Comparison of ENCODE assay signal across 26 cellular contexts in the genomic region with DNA sequence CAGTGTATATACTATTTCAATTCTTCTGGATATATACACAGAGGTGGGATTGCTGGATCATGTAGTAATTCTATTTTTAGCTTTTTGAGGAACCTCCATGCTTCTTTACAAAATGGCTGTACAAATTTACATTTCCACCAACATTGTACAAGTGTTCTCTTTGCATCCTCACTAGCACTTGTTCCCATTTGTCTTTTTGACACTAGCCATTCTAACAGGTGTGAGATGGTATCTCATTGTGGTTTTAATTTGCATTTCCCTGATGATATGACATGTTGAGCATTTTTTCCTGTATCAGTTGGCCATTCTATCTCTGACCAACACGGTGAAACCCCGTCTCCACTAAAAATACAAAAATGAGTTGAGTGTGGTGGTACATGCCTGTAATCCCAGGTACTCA.
"Had no signal": no experiment of that assay in that cellular context is flagged by ENCODE, and none has a peak within 500 bp of the region (broad histone marks: within the 10 kb centered on the region; RNA-seq: fewer than 3 reads in every experiment).

No MANE protein-coding gene starts in this region.

- H3K4me3 ChIP-seq: SJSA1 had no signal

- H3K9me3 ChIP-seq: SJSA1 had no signal

- H3K27me3 ChIP-seq: SJSA1 had no signal

- H3K36me3 ChIP-seq: SJSA1 had no signal

- H3K27ac ChIP-seq: RWPE1, SJSA1 had no signal

- FAIRE-seq: astrocyte had no signal

- ATAC-seq: activated naive CD4-positive, alpha-beta T cell treated with anti-CD3 and anti-CD28 coated beads, Interleukin-2, amount 50 U/mL, for 72 hours; activated naive CD8-positive, alpha-beta T cell treated with anti-CD3 and anti-CD28 coated beads, Interleukin-2, amount 50 U/mL, for 24 hours; activated T-cell treated with anti-CD3 and anti-CD28 coated beads, Interleukin-2, amount 50 U/mL, for 4 hours; Panc1; SK-N-SH treated with all-trans-retinoic acid at 6 μM for 48 hours had no signal

- DNase-seq: activated B cell treated with CpG ODN at 0.5 μM for 24 hours; activated CD4-positive, alpha-beta T cell treated with anti-CD3 and anti-CD28 coated beads for 1 hour; activated CD4-positive, alpha-beta T cell treated with anti-CD3 and anti-CD28 coated beads, Interleukin-2, amount 10 ng/mL, durations not matched to agents 24 days and 14 days; activated CD4-positive, alpha-beta T cell treated with anti-CD3 and anti-CD28 coated beads, Interleukin-2, amount 50 U/mL, for 48 hours; activated naive CD4-positive, alpha-beta T cell treated with Interleukin-2 at 50 U/mL for 16 hours; activated naive CD8-positive, alpha-beta T cell treated with anti-CD3 and anti-CD28 coated beads, Interleukin-2, amount 50 U/mL, for 24 hours; activated T-cell treated with anti-CD3 and anti-CD28 coated beads, Interleukin-2, amount 50 U/mL, for 4 hours; amniotic stem cell; cortex of kidney; NCI-H1105 treated with DMSO at 0.1 percent for 48 hours; NCI-H146; NCI-H187 treated with DMSO at 0.1 percent for 48 hours; NCI-H2081 treated with DMSO at 0.1 percent for 48 hours; NCI-H446; NCI-H524 treated with DMSO at 0.1 percent for 48 hours; NCI-H82; NK-92 treated with Interleukin-12 subunit alpha and Interleukin-12 subunit beta, amount 100 ng/mL, for 24 hours; OCI-M1; Right ventricle myocardium superior; SW 1271 had no signal
